26 cellular contexts compared by ENCODE assay signal in genomic region chr5:36646507-36647023, GRCh38. TPM values are rescaled to one million over a fixed set of nuclear protein-coding genes. Genes with fewer than 3 reads are reported as not detected.
DNase-seq lines count a peak whose midpoint lies in the region; ATAC-seq, FAIRE-seq and TF ChIP-seq lines count a peak whose summit lies in the region.
"Had no signal": no experiment of that assay in that cellular context is flagged by ENCODE, and none has a peak within 500 bp of the region (broad histone marks: within the 10 kb centered on the region; RNA-seq: fewer than 3 reads in every experiment).

No MANE protein-coding gene starts in this region.

- H3K27me3 ChIP-seq in HCT116 (ENCODE audit: insufficient read depth, low read length): no peaks in the 10 kb centered on the region
- H3K27me3 ChIP-seq: testis, vagina had no signal

- peak overlapping the region; percentile 49 for H3K4me2 ChIP-seq in HCT116 (ENCODE audit: low read length)

- BruUV-seq in HCT116 (replicated peaks; lab: Mats Ljungman, UMichigan): no TSS peak

- intact Hi-C loops in HCT116 (cut with micrococcal nuclease) (no loop called here), left ventricle myocardium superior (cut with micrococcal nuclease) (no loop called here)

- H4K20me1 ChIP-seq in HCT116 (ENCODE audit: insufficient read depth): no peaks in the 10 kb centered on the region

- no peaks in the 10 kb centered on the region for H3K36me3 ChIP-seq in HCT116 (ENCODE audit: control insufficient read depth in 1 of 2, insufficient read depth in 2 of 2, low read length in 2 of 2)
- H3K36me3 ChIP-seq: spleen, vagina had no signal

- no peak for TF ChIP-seq RAD21 in HCT116 (IDR thresholded peaks at IDR 0.05; ENCODE audit: low read depth)

- TF ChIP-seq CTCF in HCT116 (IDR thresholded peaks at IDR 0.05 in 2 of 3, conservative IDR thresholded peaks at IDR 0.05 in 1 of 3; ENCODE audit: borderline replicate concordance in 1 of 3, insufficient read depth in 1 of 3, low read depth in 2 of 3, low read length in 2 of 3): no peak

- H3K27ac ChIP-seq in HCT116 (ENCODE audit: low read depth, low read length): peak overlapping the region; percentile 72
- H3K27ac ChIP-seq: GM23248, RWPE1, spleen, testis, vagina had no signal

- CTCF ChIA-PET in HCT116 (lab: Charles Lee): no interaction called here

- H3K9ac ChIP-seq in HCT116 (ENCODE audit: low read length): no peak overlapping the region
- H3K9ac ChIP-seq: GM23248 had no signal

- peak; percentile 83 for ATAC-seq in HCT116
- peak; percentile 55 for ATAC-seq in left ventricle myocardium superior
- no peak for ATAC-seq in GM19324 (IDR thresholded peaks at IDR 0.05; ENCODE audit: low FRiP score, unreplicated experiment)

- RAD21 ChIA-PET in HCT116 (lab: Charles Lee; ENCODE audit: low non-redundant PET in 1 of 2, low total read pairs in 2 of 2, uncharacterized antibody in 2 of 2, unreplicated experiment in 2 of 2): no interaction called here

- H2AFZ ChIP-seq in HCT116 (ENCODE audit: low read depth, low read length, poor library complexity, severe bottlenecking): no peak overlapping the region
- H2AFZ ChIP-seq: GM23248 had no signal

- peaks cover 21 to 37% of the 10 kb centered on the region in 2 experiments for H3K4me1 ChIP-seq in HCT116 (ENCODE audit: control insufficient read depth in 1 of 2, insufficient read depth in 2 of 2, low read length in 2 of 2)
- H3K4me1 ChIP-seq: spleen, testis, vagina had no signal

- DNase-seq in HCT116 (ENCODE audit: low read depth, low spot score): peak; percentile 27
- DNase-seq in SW480 (ENCODE audit: low spot score): peak; percentile 14
- DNase-seq in left ventricle myocardium superior: peak; percentile 36
- peak; percentile 73 for DNase-seq in renal cortical epithelial cell (ENCODE audit: low read depth)
- DNase-seq in KG1 (lab: John Stamatoyannopoulos, UW): no peak
- DNase-seq in HuH-7.5 (ENCODE audit: low spot score): no peak
- DNase-seq in GM12891 (ENCODE audit: insufficient read length, low spot score): no peak
- DNase-seq: activated CD4-positive, alpha-beta T cell treated with anti-CD3 and anti-CD28 coated beads, Interleukin-2, amount 10 ng/mL, durations not matched to agents 7 days and 5 days; activated naive CD4-positive, alpha-beta T cell treated with anti-CD3 and anti-CD28 coated beads for 36 hours; cerebellar nuclear complex; DMS 273 treated with DMSO at 0.1 percent for 48 hours; dorsolateral prefrontal cortex; GM23248; naive B cell; NCI-H1105; NCI-H2029 treated with DMSO at 0.1 percent for 48 hours; NCI-H2227 treated with DMSO at 0.1 percent for 48 hours; NCI-H69; occipital lobe; spleen; stimulated activated CD4-positive, alpha-beta T cell treated with anti-CD3 and anti-CD28 coated beads, Interleukin-4, amount 100 ng/mL, for 24 hours; stimulated activated naive CD4-positive, alpha-beta T cell; testis had no signal

- POLR2A ChIA-PET in HCT116 (lab: Charles Lee): no interaction called here

- no peaks in the 10 kb centered on the region for H3K9me2 ChIP-seq in HCT116 (ENCODE audit: insufficient read depth)

- TF ChIP-seq POLR2A in HCT116 (IDR thresholded peaks at IDR 0.05; ENCODE audit: borderline replicate concordance, extremely low read depth, insufficient read depth, insufficient read length) (no peak), GM12891 (IDR thresholded peaks at IDR 0.05; ENCODE audit: low read depth, low read length) (no peak)

- no peak for FAIRE-seq in GM12891 (lab: Jason Lieb, UNC)

- no peaks in the 10 kb centered on the region for H3K9me3 ChIP-seq in HCT116 (ENCODE audit: control insufficient read depth in 1 of 2, insufficient read depth in 1 of 2, low read depth in 1 of 2, low read length in 2 of 2)
- H3K9me3 ChIP-seq: spleen, testis, vagina had no signal

- peak overlapping the region in 1 of 2 experiments; percentile 12; a peak in 1 of 4 replicates for H3K4me3 ChIP-seq in HCT116 (replicated peaks in 1 of 2; ENCODE audit: low read depth in 1 of 2, low read length in 2 of 2)
- H3K4me3 ChIP-seq: dorsolateral prefrontal cortex, GM23248, spleen, testis, vagina had no signal

- H3K79me2 ChIP-seq in HCT116 (ENCODE audit: insufficient read depth, low read length): no peaks in the 10 kb centered on the region

TF ChIP-seq in HCT116, 20 proteins besides CTCF, POLR2A, EP300 and RAD21 (continues in another document):
- no peak for TF ChIP-seq EGR1 (IDR thresholded peaks at IDR 0.05; ENCODE audit: low read depth)
- TF ChIP-seq MAX (IDR thresholded peaks at IDR 0.05): no peak
- no peak for TF ChIP-seq ZNF274 (IDR thresholded peaks at IDR 0.05; ENCODE audit: low read depth, low read length)
- TF ChIP-seq FOSL1 (IDR thresholded peaks at IDR 0.05; ENCODE audit: low read depth): peak; percentile 35; the same call in 1 of the 2 replicates
- peak; percentile 63; the same call in 1 of the 2 replicates for TF ChIP-seq SP1 (IDR thresholded peaks at IDR 0.05; ENCODE audit: low read depth)
- TF ChIP-seq TCF7L2 (IDR thresholded peaks at IDR 0.05; ENCODE audit: borderline replicate concordance, extremely low read depth, insufficient read depth, insufficient read length): no peak
- TF ChIP-seq ATF3 (IDR thresholded peaks at IDR 0.05): no peak
- TF ChIP-seq EZH2 (IDR thresholded peaks at IDR 0.05): no peak
- no peak for TF ChIP-seq SRF (IDR thresholded peaks at IDR 0.05; ENCODE audit: low read depth)
- peak; percentile 33; the same call in 1 of the 2 replicates for TF ChIP-seq CBX3 (IDR thresholded peaks at IDR 0.05; ENCODE audit: low read depth)
- no peak for TF ChIP-seq ELF1 (IDR thresholded peaks at IDR 0.05; ENCODE audit: borderline replicate concordance, low read depth)
- TF ChIP-seq YY1 (IDR thresholded peaks at IDR 0.05; ENCODE audit: extremely low read depth, insufficient replicate concordance, low read depth, low read length): peak; percentile 22

TF ChIP-seq in GM12891, 5 proteins besides CTCF, POLR2A, EP300 and RAD21:
- no peak for TF ChIP-seq TAF1 (IDR thresholded peaks at IDR 0.05; ENCODE audit: low read depth, low read length)
- TF ChIP-seq SPI1 (IDR thresholded peaks at IDR 0.05; ENCODE audit: low read depth, low read length): no peak
- no peak for TF ChIP-seq PAX5 (IDR thresholded peaks at IDR 0.05; ENCODE audit: insufficient read depth, low read length, severe bottlenecking)
- TF ChIP-seq POLR2AphosphoS5 (IDR thresholded peaks at IDR 0.05; ENCODE audit: low read depth, low read length): no peak
- TF ChIP-seq POU2F2 (IDR thresholded peaks at IDR 0.05; ENCODE audit: low read depth, low read length): no peak
TF ChIP-seq in GM12891: peak in this region for 0.

RNA-seq across cellular contexts. Expression of gene SLC1A3, which starts 40.2 kb away (rescaled TPM):
- 12.9 TPM for total RNA-seq in HCT116 (2021; ENCODE audit: unreplicated experiment)
- 7.1 and 11.5 TPM in 2 replicates for polyA plus RNA-seq in HCT116 (2012)
- 105 TPM for total RNA-seq in left ventricle myocardium superior
- total RNA-seq in renal cortical epithelial cell: 0.87 and 1.7 TPM in 2 replicates
- polyA plus RNA-seq in GM12891 (2012; ENCODE audit: low read depth, missing spikeins): 1.5 TPM
- total RNA-seq: activated CD4-positive, alpha-beta T cell treated with anti-CD3 and anti-CD28 coated beads, Interleukin-2, amount 10 ng/mL, durations not matched to agents 7 days and 5 days had no signal

Comparison
In these comparisons a context has a peak if more than half of its experiments do, and no peak if none do; other contexts are left out.
1. DNase-seq: peak in HCT116 (single experiment), SW480 (single experiment), left ventricle myocardium superior (single experiment) and renal cortical epithelial cell (single experiment); none in KG1 (single experiment), HuH-7.5 (single experiment) and GM12891 (single experiment).